In the genomic region with DNA sequence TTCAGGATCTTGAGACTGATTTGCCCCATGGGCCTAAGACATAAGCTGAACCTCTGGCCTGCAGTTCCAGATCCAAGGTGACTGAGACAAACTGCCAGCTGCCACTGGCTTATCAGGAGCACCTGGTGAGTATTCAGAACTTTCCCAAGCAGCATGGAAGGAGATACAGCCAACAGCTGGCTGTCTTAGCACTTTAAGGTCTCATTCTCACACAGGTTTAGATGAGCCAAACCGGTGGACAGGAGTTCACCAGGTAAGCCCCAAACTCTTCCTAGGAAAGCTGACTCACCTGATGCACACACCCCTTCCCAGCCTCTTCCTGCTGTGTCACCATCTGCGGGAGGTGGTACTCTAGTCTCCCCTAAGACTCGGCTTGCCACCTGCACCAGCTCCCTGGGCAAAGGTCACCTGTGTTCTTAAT, we compare ENCODE assay signal across 24 cellular contexts. TPM values are rescaled to one million over a fixed set of nuclear protein-coding genes. Genes with fewer than 3 reads are reported as not detected.
A peak's percentile ranks its signal among the peaks of the same experiment; 100 is the strongest.
DNase-seq lines count a peak whose midpoint lies in the region; ATAC-seq, FAIRE-seq and TF ChIP-seq lines count a peak whose summit lies in the region.
"Had no signal": no experiment of that assay in that cellular context is flagged by ENCODE, and none has a peak within 500 bp of the region (broad histone marks: within the 10 kb centered on the region; RNA-seq: fewer than 3 reads in every experiment).

A gene (plus strand): TSS at position 36 of the 421 bp plus-strand sequence. CDS start 25,060 bp downstream, outside the sequence.

- no peak for FAIRE-seq in small intestine (lab: Jason Lieb, UNC)
- FAIRE-seq: A204.1, HTR-8/SVneo had no signal

- no peaks in the 10 kb centered on the region for H3K36me3 ChIP-seq in small intestine (ENCODE audit: control insufficient read depth in 2 of 2, insufficient read depth in 2 of 2, low read length in 2 of 2)
- H3K36me3 ChIP-seq in esophagus squamous epithelium = no peaks in the 10 kb centered on the region
- H3K36me3 ChIP-seq: BLaER1, MG63 had no signal

- no peak for TF ChIP-seq POLR2A in GM18505 (IDR thresholded peaks at IDR 0.05; ENCODE audit: borderline replicate concordance, extremely low read depth, insufficient read depth, insufficient read length)
- TF ChIP-seq POLR2A in esophagus squamous epithelium (IDR thresholded peaks at IDR 0.05) = no peak

- H3K27me3 ChIP-seq in foreskin keratinocyte = no peaks in the 10 kb centered on the region
- H3K27me3 ChIP-seq in small intestine (ENCODE audit: control insufficient read depth in 2 of 2, insufficient read depth in 2 of 2, low read length in 2 of 2) = no peaks in the 10 kb centered on the region
- H3K27me3 ChIP-seq in esophagus squamous epithelium = no peaks in the 10 kb centered on the region
- H3K27me3 ChIP-seq: BLaER1, MG63 had no signal

- H3K9me3 ChIP-seq in small intestine (ENCODE audit: control insufficient read depth, low read depth) (no peaks in the 10 kb centered on the region), esophagus squamous epithelium (no peaks in the 10 kb centered on the region)
- H3K9me3 ChIP-seq: MG63, SK-N-SH had no signal

- H3K4me1 ChIP-seq in foreskin keratinocyte = no peaks in the 10 kb centered on the region
- H3K4me1 ChIP-seq in small intestine (ENCODE audit: control insufficient read depth in 2 of 2, insufficient read depth in 1 of 2, low read depth in 1 of 2, low read length in 1 of 2) = peaks cover 0 to 3% of the 10 kb centered on the region in 2 donors
- H3K4me1 ChIP-seq in esophagus squamous epithelium = no peaks in the 10 kb centered on the region

- ATAC-seq in foreskin keratinocyte (peak; percentile 58), GM18505 (IDR thresholded peaks at IDR 0.05; ENCODE audit: unreplicated experiment) (no peak)

- DNase-seq in DMS53 (lab: John Stamatoyannopoulos, UW) (peak; percentile 84), RPMI8226 (peak; percentile 22), foreskin keratinocyte (no peak), small intestine (peak; percentile 86), esophagus squamous epithelium (lab: John Stamatoyannopoulos, UW) (no peak), NCI-H82 treated with DMSO at 0.1 percent for 48 hours (lab: John Stamatoyannopoulos, UW; ENCODE audit: unreplicated experiment) (no peak)
- DNase-seq: CD4-positive, alpha-beta memory T cell; DMS79 treated with DMSO at 0.1 percent for 48 hours; H9; IMR-90; MG63; NCI-H1048; NCI-H1436 treated with DMSO at 0.1 percent for 48 hours; NCI-H2029; NCI-H446; NCI-H748 treated with DMSO at 0.1 percent for 48 hours; SHP77 treated with DMSO at 0.1 percent for 48 hours; SK-N-SH had no signal

- H3K4me3 ChIP-seq in small intestine (ENCODE audit: low read depth in 1 of 2, low read length in 2 of 2) (no peak within 1 kb of the TSS), esophagus squamous epithelium (no peak within 1 kb of the TSS)
- H3K4me3 ChIP-seq: BLaER1, MG63 had no signal

- intact Hi-C loops in esophagus squamous epithelium (cut with DNase I) = no loop called here

- WGBS in small intestine, 3 donors = 13 to 64% (median 19%) methylated on average over 3 of the region's 3 CpGs
- 67 to 71% methylated on average over 2 to 3 of the region's 3 CpGs for WGBS in esophagus squamous epithelium, 2 donors

- TF ChIP-seq CTCF in foreskin keratinocyte (conservative IDR thresholded peaks at IDR 0.05) = no peak
- TF ChIP-seq CTCF in esophagus squamous epithelium (IDR thresholded peaks at IDR 0.05) = no peak

- H3K27ac ChIP-seq in foreskin keratinocyte (no peak within 1 kb of the TSS), small intestine (ENCODE audit: low read depth in 1 of 2, low read length in 1 of 2) (peak within 1 kb of the TSS in 1 of 2 donors; percentile 28), esophagus squamous epithelium (no peak within 1 kb of the TSS)
- H3K27ac ChIP-seq: BLaER1, HL-60 had no signal

RNA-seq across cellular contexts. Expression of the gene that starts here (rescaled TPM):
- total RNA-seq in foreskin keratinocyte (not detected in 2 replicates), esophagus squamous epithelium (not detected)
- polyA plus RNA-seq in foreskin keratinocyte (not detected in 2 replicates), small intestine (not detected)
- total RNA-seq: CD4-positive, alpha-beta memory T cell; H9; IMR-90; OCI-LY7 had no signal
- polyA plus RNA-seq: CD4-positive, alpha-beta memory T cell; IMR-90; SK-N-SH had no signal

Comparison
In these comparisons a context has a peak if more than half of its experiments do, and no peak if none do; other contexts are left out.
1. Peak in ATAC-seq in foreskin keratinocyte; RNA of the gene not detected or under 1 TPM.
2. Peak in DNase-seq in small intestine; RNA of the gene not detected or under 1 TPM.
3. DNase-seq: peak in DMS53 (single experiment) and RPMI8226 (single experiment); none in foreskin keratinocyte (0 of 2), esophagus squamous epithelium (single experiment) and NCI-H82 treated with DMSO at 0.1 percent for 48 hours (single experiment).